In genomic region chrX:86002076-86002896, GRCh38 we compare ENCODE assay signal across 8 cellular contexts. TPM values are rescaled to one million over a fixed set of nuclear protein-coding genes. Genes with fewer than 3 reads are reported as not detected.
A peak's percentile ranks its signal among the peaks of the same experiment; 100 is the strongest.
DNase-seq lines count a peak whose midpoint lies in the region; ATAC-seq and TF ChIP-seq lines count a peak whose summit lies in the region.

No MANE protein-coding gene starts in this region.

- H3K4me3 Mint-ChIP-seq in H9 = peak overlapping the region; percentile 66 to 70
- H3K4me3 Mint-ChIP-seq in T-helper 1 cell treated with Interleukin-12 subunit alpha and Interleukin-12 subunit beta and Interleukin-4 antibody, amounts not matched to agents 30 μg/mL and 1 μg/mL, for 36 hours = no peak overlapping the region
- H3K4me3 Mint-ChIP-seq in immature natural killer cell = peak overlapping the region; percentile 54 to 66 (median 56)

- no peaks in the 10 kb centered on the region for H3K23me2 ChIP-seq in H9 (ENCODE audit: insufficient read length, low read depth, low read length, poor library complexity, severe bottlenecking)

- H3T11ph ChIP-seq in H9 (ENCODE audit: low read length) = no peak overlapping the region

- no peak; the same call in 2 of the 3 replicates for TF ChIP-seq CTCF in H9 (conservative IDR thresholded peaks at IDR 0.05)

- no peak overlapping the region for H2BK12ac ChIP-seq in H9 (ENCODE audit: insufficient read length, low read depth, low read length)

- H3K9me3 Mint-ChIP-seq in H9 (peaks cover 0 to 38% of the 10 kb centered on the region in 2 experiments; a peak in 3 of 5 replicates), immature natural killer cell (no peaks in the 10 kb centered on the region)
- peaks cover 4% of the 10 kb centered on the region for H3K9me3 Mint-ChIP-seq in T-helper 1 cell treated with Interleukin-12 subunit alpha and Interleukin-12 subunit beta and Interleukin-4 antibody, amounts not matched to agents 30 μg/mL and 1 μg/mL, for 36 hours

- no peak overlapping the region for H3K23ac ChIP-seq in H9 (ENCODE audit: insufficient read length, low read depth, low read length)

- H3K4ac ChIP-seq in H9 (ENCODE audit: low read depth, low read length) = no peak overlapping the region

- H3K4me1 Mint-ChIP-seq in H9 (peaks cover 51 to 58% of the 10 kb centered on the region in 2 experiments), immature natural killer cell (peaks cover 44% of the 10 kb centered on the region in 2 donors)
- peaks cover 22% of the 10 kb centered on the region for H3K4me1 Mint-ChIP-seq in T-helper 1 cell treated with Interleukin-12 subunit alpha and Interleukin-12 subunit beta and Interleukin-4 antibody, amounts not matched to agents 30 μg/mL and 1 μg/mL, for 36 hours (ENCODE audit: low read depth)

- DNase-seq in COLO668 (lab: John Stamatoyannopoulos, UW; ENCODE audit: unreplicated experiment) (peak; percentile 79), H9 (peak; percentile 87), immature natural killer cell (peak; percentile 13 to 25 (median 25)), RPMI8226 (no peak), NCI-H1092 treated with DMSO at 0.1 percent for 48 hours (lab: John Stamatoyannopoulos, UW) (no peak)

- no peak overlapping the region for H2AK5ac ChIP-seq in H9 (ENCODE audit: insufficient read length, low read length)

- peak overlapping the region; percentile 96 to 99 (median 98) for H3K27ac Mint-ChIP-seq in H9
- H3K27ac Mint-ChIP-seq in T-helper 1 cell treated with Interleukin-12 subunit alpha and Interleukin-12 subunit beta and Interleukin-4 antibody, amounts not matched to agents 30 μg/mL and 1 μg/mL, for 36 hours = peak overlapping the region; percentile 15
- H3K27ac Mint-ChIP-seq in immature natural killer cell = peak overlapping the region; percentile 68 to 88 (median 82)

- H3K4me2 ChIP-seq in H9 (ENCODE audit: insufficient read depth, insufficient read length, low read length) = peak overlapping the region; percentile 20

- peak overlapping the region; percentile 49 for H3K9ac ChIP-seq in H9 (ENCODE audit: extremely low read depth, insufficient read length, low read length)

- H3K36me3 Mint-ChIP-seq in H9 (ENCODE audit: insufficient read depth in 1 of 3, low read depth in 3 of 3) = peaks cover 7 to 19% (median 16%) of the 10 kb centered on the region in 3 experiments
- peaks cover 7% of the 10 kb centered on the region for H3K36me3 Mint-ChIP-seq in T-helper 1 cell treated with Interleukin-12 subunit alpha and Interleukin-12 subunit beta and Interleukin-4 antibody, amounts not matched to agents 30 μg/mL and 1 μg/mL, for 36 hours (ENCODE audit: low read depth)
- H3K36me3 Mint-ChIP-seq in immature natural killer cell = no peaks in the 10 kb centered on the region

- H3K79me1 ChIP-seq in H9 (ENCODE audit: insufficient read depth, low read depth, low read length, poor library complexity, severe bottlenecking) = no peaks in the 10 kb centered on the region

- H3K79me2 ChIP-seq in H9 (ENCODE audit: insufficient read depth, low read length) = peaks cover 2% of the 10 kb centered on the region; the same call in 1 of the 2 replicates

- no peak overlapping the region for H4K5ac ChIP-seq in H9 (ENCODE audit: insufficient read length, low read depth, low read length)

- H3K9me3 ChIP-seq in H9 (ENCODE audit: control insufficient read depth, low read depth, low read length) = no peaks in the 10 kb centered on the region

- H3K27me3 Mint-ChIP-seq in H9 (ENCODE audit: low read depth) (no peaks in the 10 kb centered on the region), immature natural killer cell (ENCODE audit: low read depth in 3 of 3) (no peaks in the 10 kb centered on the region)
- no peaks in the 10 kb centered on the region for H3K27me3 Mint-ChIP-seq in T-helper 1 cell treated with Interleukin-12 subunit alpha and Interleukin-12 subunit beta and Interleukin-4 antibody, amounts not matched to agents 30 μg/mL and 1 μg/mL, for 36 hours (ENCODE audit: low read depth)

- H3K56ac ChIP-seq in H9 (ENCODE audit: insufficient read length, low read depth, low read length) = no peak overlapping the region

- no peak overlapping the region for H3K27ac ChIP-seq in H9 (ENCODE audit: insufficient read length, low read depth, low read length)

- H3K27me3 ChIP-seq in H9 (ENCODE audit: insufficient read depth, low read length) = no peaks in the 10 kb centered on the region

- WGBS in H9 (ENCODE audit: extremely low coverage, insufficient read length, low lambda C conversion rate) = no CpG with 5 or more reads among the region's 12 CpGs

- H3K14ac ChIP-seq in H9 (ENCODE audit: insufficient read depth, low read length) = peak overlapping the region; percentile 76; the same call in 1 of the 2 replicates

- H4K20me1 ChIP-seq in H9 (ENCODE audit: control insufficient read depth, insufficient read depth, insufficient read length) = no peaks in the 10 kb centered on the region

- H2BK5ac ChIP-seq in H9 (ENCODE audit: insufficient read length, low read length) = no peak overlapping the region

- ATAC-seq in HG02973 (IDR thresholded peaks at IDR 0.05; ENCODE audit: unreplicated experiment) (no peak), GM18858 (IDR thresholded peaks at IDR 0.05; ENCODE audit: unreplicated experiment) (no peak)

- no peak overlapping the region for H2AFZ ChIP-seq in H9 (ENCODE audit: low read length)

- H2BK120ac ChIP-seq in H9 (ENCODE audit: low read depth, low read length, poor library complexity, severe bottlenecking) = peak overlapping the region; percentile 38

- H2BK15ac ChIP-seq in H9 (ENCODE audit: low read depth, low read length) = no peak overlapping the region

- H3K4me1 ChIP-seq in H9 (ENCODE audit: insufficient read depth, low read length) = no peaks in the 10 kb centered on the region; the same call in 1 of the 2 replicates

- H4K91ac ChIP-seq in H9 (ENCODE audit: insufficient read length, low read depth, low read length) = no peak overlapping the region

- no peak overlapping the region for H4K8ac ChIP-seq in H9 (replicated peaks; ENCODE audit: insufficient read length, low read depth, low read length)

- H2BK20ac ChIP-seq in H9 (ENCODE audit: low read depth, low read length, poor library complexity, severe bottlenecking) = no peak overlapping the region

- peak overlapping the region; percentile 66 for H3K18ac ChIP-seq in H9 (ENCODE audit: insufficient read length, low read depth, low read length)

RNA-seq across cellular contexts. Expression of gene CHM, which starts 45.1 kb away (rescaled TPM):
- 23.9 and 28.4 TPM in 2 replicates for total RNA-seq in H9 (2021)
- 1 to 10 TPM; 5.8 to 9.7 (median 5.9) TPM for polyA plus RNA-seq in immature natural killer cell

Comparison
In these comparisons a context has a peak if more than half of its experiments do, and no peak if none do; other contexts are left out.
1. DNase-seq: peak in COLO668 (single experiment), H9 (single experiment) and immature natural killer cell (3 of 3); none in RPMI8226 (single experiment) and NCI-H1092 treated with DMSO at 0.1 percent for 48 hours (single experiment).
2. H3K27ac Mint-ChIP-seq: peak in every context shown above with its lines; median percentile 98 in H9; 82 in immature natural killer cell; 15 in T-helper 1 cell treated with Interleukin-12 subunit alpha and Interleukin-12 subunit beta and Interleukin-4 antibody, amounts not matched to agents 30 μg/mL and 1 μg/mL, for 36 hours.